25 cellular contexts compared by ENCODE assay signal in genomic region chr10:69558559-69558958, GRCh38. TPM values are rescaled to one million over a fixed set of nuclear protein-coding genes. Genes with fewer than 3 reads are reported as not detected.
A peak's percentile ranks its signal among the peaks of the same experiment; 100 is the strongest.
DNase-seq lines count a peak whose midpoint lies in the region; ATAC-seq and TF ChIP-seq lines count a peak whose summit lies in the region.
"Had no signal": no experiment of that assay in that cellular context is flagged by ENCODE, and none has a peak within 500 bp of the region (broad histone marks: within the 10 kb centered on the region; RNA-seq: fewer than 3 reads in every experiment).

No MANE protein-coding gene starts in this region.

- intact Hi-C loops in psoas muscle (cut with DNase I), result no loop called here

- H3K27me3 ChIP-seq in Loucy (ENCODE audit: insufficient read depth, low read length, poor library complexity, severe bottlenecking), result no peaks in the 10 kb centered on the region
- H3K27me3 ChIP-seq in right atrium auricular region, result no peaks in the 10 kb centered on the region
- H3K27me3 ChIP-seq in psoas muscle (ENCODE audit: insufficient read depth in 3 of 3, low read length in 2 of 3), result peaks cover 0 to 25% (median 5%) of the 10 kb centered on the region in 3 donors
- H3K27me3 ChIP-seq: thyroid gland had no signal

- no peaks in the 10 kb centered on the region for H4K20me1 ChIP-seq in Loucy (ENCODE audit: insufficient read depth, low read length, poor library complexity, severe bottlenecking)

- no peak overlapping the region for H3K9ac ChIP-seq in Loucy (ENCODE audit: low read depth, low read length, poor library complexity, severe bottlenecking)

- H3K36me3 ChIP-seq in Loucy (ENCODE audit: insufficient read depth, low read length) (no peaks in the 10 kb centered on the region), right atrium auricular region (no peaks in the 10 kb centered on the region), psoas muscle (ENCODE audit: insufficient read depth in 1 of 2, low read depth in 1 of 2) (no peaks in the 10 kb centered on the region)
- H3K36me3 ChIP-seq: neutrophil, thyroid gland had no signal

- no peak overlapping the region for H3K27ac ChIP-seq in right atrium auricular region
- no peak overlapping the region for H3K27ac ChIP-seq in psoas muscle
- H3K27ac ChIP-seq: foreskin keratinocyte, neutrophil, thyroid gland had no signal

- no peaks in the 10 kb centered on the region for H3F3A ChIP-seq in Loucy (ENCODE audit: low read depth)

- WGBS in psoas muscle, 3 donors, result 81 to 92% (median 90%) methylated on average over 2 of the region's 2 CpGs

- peak; percentile 75 for ATAC-seq in stimulated activated naive CD8-positive, alpha-beta T cell treated with anti-CD3 and anti-CD28 coated beads, Interleukin-15, Interleukin-2, amounts not matched to agents 100 U/mL and 50 U/mL, for 24 hours
- ATAC-seq in HG02588 (IDR thresholded peaks at IDR 0.05; ENCODE audit: unreplicated experiment), result no peak
- no peak for ATAC-seq in psoas muscle
- ATAC-seq: foreskin keratinocyte; mucosa of descending colon; SK-N-SH treated with all-trans-retinoic acid at 6 μM for 48 hours; stimulated activated naive B cell treated with anti-CD40 and anti-IgM and Interleukin-4, amounts not matched to agents 10 μg/mL and 1 μg/mL and 100 μg/mL, for 72 hours; WTC11 had no signal

- H3K9me3 ChIP-seq in Loucy (ENCODE audit: insufficient read depth, low read depth, low read length) (no peaks in the 10 kb centered on the region), right atrium auricular region (no peaks in the 10 kb centered on the region), psoas muscle (no peaks in the 10 kb centered on the region)
- H3K9me3 ChIP-seq: mucosa of descending colon, neutrophil, thyroid gland had no signal

- no peaks in the 10 kb centered on the region for H3K9me2 ChIP-seq in Loucy (replicated peaks; ENCODE audit: low read depth, low read length)

- TF ChIP-seq CTCF in Loucy (conservative IDR thresholded peaks at IDR 0.05; ENCODE audit: low read length) (no peak), right atrium auricular region (IDR thresholded peaks at IDR 0.05) (no peak), psoas muscle (IDR thresholded peaks at IDR 0.05) (no peak)

- H3K4me3 ChIP-seq in Loucy (ENCODE audit: low read length, poor library complexity, severe bottlenecking) (peak overlapping the region; percentile 15), right atrium auricular region (no peak overlapping the region), psoas muscle (no peak overlapping the region)
- H3K4me3 ChIP-seq: mucosa of descending colon, thyroid gland had no signal

- DNase-seq in activated gamma-delta T cell treated with Interleukin-2 at 50 U/mL for 16 hours, result peak; percentile 16
- no peak for DNase-seq in activated gamma-delta T cell (lab: John Stamatoyannopoulos, UW)
- DNase-seq in central memory CD4-positive, alpha-beta T cell, result peak; percentile 20
- no peak for DNase-seq in stimulated activated naive CD8-positive, alpha-beta T cell treated with anti-CD3 and anti-CD28 coated beads, Interleukin-15, Interleukin-2, amounts not matched to agents 100 U/mL and 50 U/mL, for 24 hours
- no peak for DNase-seq in right atrium auricular region (ENCODE audit: low spot score)
- no peak for DNase-seq in psoas muscle
- DNase-seq: DMS79 treated with DMSO at 0.1 percent for 48 hours; foreskin keratinocyte; hypothalamus; mucosa of descending colon; MV-4-11; NCI-H187; stimulated activated CD4-positive, alpha-beta T cell treated with anti-CD3 and anti-CD28 coated beads, Interleukin-1b, Interleukin-23, amount 100 ng/mL, for 48 hours; stimulated activated naive B cell treated with anti-CD40 and anti-IgM and Interleukin-4, amounts not matched to agents 10 μg/mL and 1 μg/mL and 100 μg/mL, for 72 hours; thyroid gland had no signal

- H2AFZ ChIP-seq in Loucy (ENCODE audit: low read length), result no peak overlapping the region

- H3K4me2 ChIP-seq in Loucy (ENCODE audit: low read depth, low read length, poor library complexity, severe bottlenecking), result peak overlapping the region; percentile 65

- no peaks in the 10 kb centered on the region for H3K79me2 ChIP-seq in Loucy (ENCODE audit: insufficient read depth, low read length)

- H3K4me1 ChIP-seq in Loucy (ENCODE audit: insufficient read depth, low read length, poor library complexity, severe bottlenecking), result peaks cover 16% of the 10 kb centered on the region
- no peaks in the 10 kb centered on the region for H3K4me1 ChIP-seq in right atrium auricular region
- no peaks in the 10 kb centered on the region for H3K4me1 ChIP-seq in psoas muscle
- H3K4me1 ChIP-seq: foreskin keratinocyte, thyroid gland had no signal

RNA-seq across cellular contexts. Expression of gene NEUROG3, which starts 14.7 kb away (rescaled TPM):
- total RNA-seq in right atrium auricular region (not detected), psoas muscle (not detected)
- under 1 TPM in 1 of 3 donors, not detected in 2; 0.01 TPM for polyA plus RNA-seq in psoas muscle
- total RNA-seq: chondrocyte, foreskin keratinocyte, lower leg skin, pulmonary artery endothelial cell, skeletal muscle tissue had no signal
- polyA plus RNA-seq: esophagus, foreskin keratinocyte had no signal

Comparison
In these comparisons a context has a peak if more than half of its experiments do, and no peak if none do; other contexts are left out.
1. DNase-seq: peak in activated gamma-delta T cell treated with Interleukin-2 at 50 U/mL for 16 hours (single experiment) and central memory CD4-positive, alpha-beta T cell (single experiment); none in activated gamma-delta T cell (single experiment), stimulated activated naive CD8-positive, alpha-beta T cell treated with anti-CD3 and anti-CD28 coated beads, Interleukin-15, Interleukin-2, amounts not matched to agents 100 U/mL and 50 U/mL, for 24 hours (single experiment), right atrium auricular region (single experiment) and psoas muscle (0 of 2).